ENCODE assay signal across 37 cellular contexts in the genomic region with DNA sequence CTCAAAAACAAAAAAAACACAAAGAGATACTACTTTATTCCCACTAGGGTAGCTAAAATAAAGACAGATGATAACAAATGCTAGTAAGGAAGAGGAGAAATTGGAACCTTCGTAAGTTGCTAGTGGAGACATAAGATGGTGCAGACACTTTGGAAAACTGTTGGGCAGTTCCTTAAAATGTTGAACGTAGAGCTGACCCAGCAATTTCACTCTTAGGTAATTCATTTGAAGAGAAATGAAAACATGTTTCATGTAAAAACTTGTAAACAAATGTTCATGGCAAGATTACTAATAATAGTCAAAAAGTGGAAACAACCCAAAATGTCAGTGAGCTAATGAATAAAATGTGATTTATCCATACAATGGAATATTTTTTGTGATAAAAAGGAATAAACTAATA.
"Had no signal": no experiment of that assay in that cellular context is flagged by ENCODE, and none has a peak within 500 bp of the region (broad histone marks: within the 10 kb centered on the region; RNA-seq: fewer than 3 reads in every experiment).

No MANE protein-coding gene starts in this region.

- H3K4me3 Mint-ChIP-seq: activated B cell treated with CpG ODN at 0.5 μM for 24 hours; activated CD4-positive, alpha-beta memory T cell treated with anti-CD3 and anti-CD28 coated beads for 36 hours; activated T-cell treated with anti-CD3 and anti-CD28 coated beads, Interleukin-2, amount 50 U/mL, for 72 hours; activated T-helper 17 cell treated with anti-CD3 and anti-CD28 coated beads, Interleukin-2, amount 50 U/mL, for 72 hours; T-helper 1 cell treated with Interleukin-12 subunit alpha and Interleukin-12 subunit beta and Interleukin-4 antibody, amounts not matched to agents 30 μg/mL and 1 μg/mL, for 36 hours; T-helper 2 cell treated with Interferon-gamma antibody and Interleukin-4, amounts not matched to agents 5 μg/mL and 100 μg/mL, for 36 hours had no signal

- H3K27ac Mint-ChIP-seq: activated B cell treated with CpG ODN at 0.5 μM for 24 hours; activated CD4-positive, alpha-beta memory T cell treated with anti-CD3 and anti-CD28 coated beads for 36 hours; activated naive CD4-positive, alpha-beta T cell treated with anti-CD3 and anti-CD28 coated beads, Interleukin-2, amount 50 U/mL, for 72 hours; activated T-cell treated with anti-CD3 and anti-CD28 coated beads, Interleukin-2, amount 50 U/mL, for 72 hours; activated T-helper 17 cell treated with anti-CD3 and anti-CD28 coated beads, Interleukin-2, amount 50 U/mL, for 72 hours; T-helper 1 cell treated with Interleukin-12 subunit alpha and Interleukin-12 subunit beta and Interleukin-4 antibody, amounts not matched to agents 30 μg/mL and 1 μg/mL, for 36 hours; T-helper 2 cell treated with Interferon-gamma antibody and Interleukin-4, amounts not matched to agents 5 μg/mL and 100 μg/mL, for 36 hours had no signal

- H3K4me3 ChIP-seq: adrenal gland, body of pancreas, MG63, Peyer's patch, SJSA1 had no signal

- H3K9me3 Mint-ChIP-seq: activated B cell treated with CpG ODN at 0.5 μM for 24 hours; activated CD4-positive, alpha-beta memory T cell treated with anti-CD3 and anti-CD28 coated beads for 36 hours; activated naive CD4-positive, alpha-beta T cell treated with anti-CD3 and anti-CD28 coated beads, Interleukin-2, amount 50 U/mL, for 72 hours; activated T-cell treated with anti-CD3 and anti-CD28 coated beads, Interleukin-2, amount 50 U/mL, for 72 hours; activated T-helper 17 cell treated with anti-CD3 and anti-CD28 coated beads, Interleukin-2, amount 50 U/mL, for 72 hours; T-helper 1 cell treated with Interleukin-12 subunit alpha and Interleukin-12 subunit beta and Interleukin-4 antibody, amounts not matched to agents 30 μg/mL and 1 μg/mL, for 36 hours; T-helper 2 cell treated with Interferon-gamma antibody and Interleukin-4, amounts not matched to agents 5 μg/mL and 100 μg/mL, for 36 hours had no signal

- H3K9ac ChIP-seq: SK-N-SH had no signal

- H3K4me1 ChIP-seq: Peyer's patch had no signal

- H3K4me2 ChIP-seq: SK-N-SH had no signal

- ATAC-seq: activated naive CD4-positive, alpha-beta T cell treated with anti-CD3 and anti-CD28 coated beads, Interleukin-2, amount 50 U/mL, for 72 hours; activated T-cell treated with anti-CD3 and anti-CD28 coated beads, Interleukin-2, amount 50 U/mL, for 72 hours; activated T-helper 17 cell treated with anti-CD3 and anti-CD28 coated beads, Interleukin-2, amount 50 U/mL, for 72 hours; body of pancreas; PC-3 had no signal

- H3K27ac ChIP-seq: body of pancreas, Peyer's patch had no signal

- H3K27me3 Mint-ChIP-seq: activated B cell treated with CpG ODN at 0.5 μM for 24 hours; activated CD4-positive, alpha-beta memory T cell treated with anti-CD3 and anti-CD28 coated beads for 36 hours; activated T-helper 17 cell treated with anti-CD3 and anti-CD28 coated beads, Interleukin-2, amount 50 U/mL, for 72 hours had no signal

- H3K27me3 ChIP-seq: adrenal gland, body of pancreas, MG63, Peyer's patch, SJSA1 had no signal

- H3K4me1 Mint-ChIP-seq: activated B cell treated with CpG ODN at 0.5 μM for 24 hours; activated T-helper 17 cell treated with anti-CD3 and anti-CD28 coated beads, Interleukin-2, amount 50 U/mL, for 72 hours had no signal

- H3K9me3 ChIP-seq: adrenal gland, body of pancreas, MG63, Peyer's patch, SJSA1, SK-N-SH had no signal

- DNase-seq: activated B cell treated with CpG ODN at 0.5 μM for 24 hours; activated CD4-positive, alpha-beta memory T cell treated with anti-CD3 and anti-CD28 coated beads for 36 hours; activated CD4-positive, alpha-beta T cell treated with anti-CD3 and anti-CD28 coated beads for 4 hours; activated CD4-positive, alpha-beta T cell treated with anti-CD3 and anti-CD28 coated beads, Interleukin-2, amount 50 U/mL, for 1 hour; activated CD4-positive, CD25-positive, alpha-beta regulatory T cell treated with anti-CD3 and anti-CD28 coated beads, Interleukin-2, amount 50 U/mL, for 72 hours; activated effector memory CD4-positive, alpha-beta T cell treated with anti-CD3 and anti-CD28 coated beads, Interleukin-2, amount 50 U/mL, for 16 hours; activated naive CD4-positive, alpha-beta T cell; activated T-cell treated with anti-CD3 and anti-CD28 coated beads, Interleukin-2, amount 50 U/mL, for 1 hour; activated T-cell treated with anti-CD3 and anti-CD28 coated beads, Interleukin-2, amount 50 U/mL, for 72 hours; adrenal gland; body of pancreas; caudate nucleus; cerebellar nuclear complex; Karpas-422; KBM-7; MG63; NCI-H1092; NCI-H1417; NCI-H146; NCI-H187; NCI-H2029 treated with DMSO at 0.1 percent for 48 hours; NCI-H2107; NCI-H2171; NCI-H510A; NCI-H526; NCI-H748 treated with DMSO at 0.1 percent for 48 hours; NK-92 treated with Interleukin-12 subunit alpha and Interleukin-12 subunit beta, amount 100 ng/mL, for 24 hours; PC-3; Peyer's patch; RPMI8226; SHP77 treated with DMSO at 0.1 percent for 48 hours; SK-N-SH had no signal
